10 cellular contexts compared by ENCODE assay signal in genomic region chr17:40348562-40349476, GRCh38. TPM values are rescaled to one million over a fixed set of nuclear protein-coding genes. Genes with fewer than 3 reads are reported as not detected.
DNase-seq lines count a peak whose midpoint lies in the region; ATAC-seq, FAIRE-seq and TF ChIP-seq lines count a peak whose summit lies in the region.
"Had no signal": no experiment of that assay in that cellular context is flagged by ENCODE, and none has a peak within 500 bp of the region (broad histone marks: within the 10 kb centered on the region; RNA-seq: fewer than 3 reads in every experiment).

No MANE protein-coding gene starts in this region.

- TF ChIP-seq CTCF in ascending aorta (IDR thresholded peaks at IDR 0.05) (no peak), HepG2 (CRISPR knock-in tag; IDR thresholded peaks at IDR 0.05) (no peak), suprapubic skin (IDR thresholded peaks at IDR 0.05) (no peak)

- 96% methylated on average over 16 of the region's 17 CpGs for WGBS in HepG2 (ENCODE audit: low lambda C conversion rate)
- WGBS in suprapubic skin = 23% methylated on average over 12 of the region's 17 CpGs

- H3K4me3 ChIP-seq in ascending aorta (no peak overlapping the region), HepG2 (replicated peaks in 1 of 3; ENCODE audit: insufficient read depth in 1 of 3, low read depth in 2 of 3, low read length in 3 of 3) (no peak overlapping the region), suprapubic skin (no peak overlapping the region)

- H3K27me3 ChIP-seq in ascending aorta (no peaks in the 10 kb centered on the region), HepG2 (ENCODE audit: control insufficient read depth in 1 of 2, insufficient read depth in 2 of 2, low read length in 2 of 2) (no peaks in the 10 kb centered on the region), suprapubic skin (no peaks in the 10 kb centered on the region)

- DNase-seq in NCI-H345 (lab: John Stamatoyannopoulos, UW) = peak; percentile 47
- no peak for DNase-seq in NCI-H345 treated with DMSO at 0.1 percent for 48 hours (lab: John Stamatoyannopoulos, UW; ENCODE audit: unreplicated experiment)
- DNase-seq in ascending aorta (ENCODE audit: low spot score in 2 of 2) = peak in 1 of 2 donors; percentile 82
- DNase-seq in HepG2 (ENCODE audit: low spot score) = no peak
- DNase-seq in suprapubic skin (ENCODE audit: low spot score in 2 of 2) = no peak
- DNase-seq in NCI-H146 (lab: John Stamatoyannopoulos, UW) = no peak
- no peak for DNase-seq in activated CD4-positive, CD25-positive, alpha-beta regulatory T cell (lab: John Stamatoyannopoulos, UW)

- in situ Hi-C loops in HepG2 (cut with HindIII; ENCODE audit: extremely low pct_ligation_motif_present, low pct_unique_long_range_greater_than_20kb) = no loop called here

- H3K4me1 ChIP-seq in ascending aorta = peaks cover 29 to 56% of the 10 kb centered on the region in 2 donors
- H3K4me1 ChIP-seq in HepG2 (ENCODE audit: insufficient read depth, low read length) = peaks cover 78% of the 10 kb centered on the region
- peaks cover 81% of the 10 kb centered on the region for H3K4me1 ChIP-seq in suprapubic skin

- peak overlapping the region; percentile 47 to 92 for H3K27ac ChIP-seq in ascending aorta
- H3K27ac ChIP-seq in HepG2 (ENCODE audit: extremely low read length, insufficient read depth, low read length) = no peak overlapping the region
- H3K27ac ChIP-seq in suprapubic skin = peak overlapping the region; percentile 96

- H3K9ac ChIP-seq in HepG2 (ENCODE audit: insufficient read depth, low read depth, low read length) = no peak overlapping the region

- TF ChIP-seq POLR2A in HepG2 (IDR thresholded peaks at IDR 0.05; ENCODE audit: insufficient read depth in 1 of 2, low read depth in 2 of 2, low read length in 2 of 2) = no peak
- TF ChIP-seq POLR2A in suprapubic skin (IDR thresholded peaks at IDR 0.05) = no peak

- H3K79me2 ChIP-seq in HepG2 (ENCODE audit: insufficient read depth, low read length) = peaks cover 21% of the 10 kb centered on the region

- no peak for ATAC-seq in HepG2
- ATAC-seq in GM21529 (IDR thresholded peaks at IDR 0.05; ENCODE audit: unreplicated experiment) = no peak

- H3K36me3 ChIP-seq in ascending aorta (peaks cover 22 to 41% of the 10 kb centered on the region in 2 donors), HepG2 (replicated peaks in 1 of 2; ENCODE audit: control insufficient read depth in 1 of 2, insufficient read depth in 2 of 2, low read length in 2 of 2) (peaks cover 25 to 38% of the 10 kb centered on the region in 2 experiments), suprapubic skin (peaks cover 38% of the 10 kb centered on the region)

- POLR2A ChIA-PET in HepG2 (lab: Yijun Ruan, JAX) = no interaction called here

- CTCF ChIA-PET in HepG2 (lab: Yijun Ruan, JAX; ENCODE audit: low intra/inter-chr PET ratio, low total read pairs) = no interaction called here

- TF ChIP-seq RAD21 in HepG2 (CRISPR knock-in tag; IDR thresholded peaks at IDR 0.05) = no peak

- no TSS peak for BruUV-seq in HepG2 (replicated peaks; lab: Mats Ljungman, UMichigan)

- no peak overlapping the region for H3K4me2 ChIP-seq in HepG2 (ENCODE audit: low read depth, low read length)

- no peak for FAIRE-seq in HepG2 (lab: Jason Lieb, UNC)

- H3K9me3 ChIP-seq in ascending aorta (no peaks in the 10 kb centered on the region), HepG2 (ENCODE audit: low read length) (no peaks in the 10 kb centered on the region), suprapubic skin (no peaks in the 10 kb centered on the region)

- TF ChIP-seq EP300 in HepG2 (IDR thresholded peaks at IDR 0.05; ENCODE audit: low read depth in 2 of 2, low read length in 2 of 2) = no peak
- TF ChIP-seq EP300 in HepG2 (CRISPR knock-in tag; IDR thresholded peaks at IDR 0.05; ENCODE audit: borderline replicate concordance) = no peak
- no peak for TF ChIP-seq EP300 in suprapubic skin (IDR thresholded peaks at IDR 0.05)

- intact Hi-C loops in ascending aorta (cut with DNase I) = no loop called here
- intact Hi-C loops in HepG2 (cut with micrococcal nuclease; ENCODE audit: unreplicated experiment) = no loop called here

- no peak overlapping the region for H2AFZ ChIP-seq in HepG2 (ENCODE audit: low read length)

- H4K20me1 ChIP-seq in HepG2 (ENCODE audit: insufficient read depth, low read length) = peaks cover 2% of the 10 kb centered on the region; the same call in 1 of the 2 replicates

TF ChIP-seq in HepG2, 621 proteins besides CTCF, POLR2A, EP300 and RAD21:
- no peak for TF ChIP-seq IKZF1 (IDR thresholded peaks at IDR 0.05)
- TF ChIP-seq IKZF5 (CRISPR knock-in tag; IDR thresholded peaks at IDR 0.05) = peak; percentile 72; the same call in 1 of the 2 replicates
- no peak for TF ChIP-seq GABPA (IDR thresholded peaks at IDR 0.05; ENCODE audit: low read depth, low read length)
- no peak for TF ChIP-seq GABPA (CRISPR knock-in tag; IDR thresholded peaks at IDR 0.05; ENCODE audit: low read depth)
- no peak for TF ChIP-seq AGO1 (IDR thresholded peaks at IDR 0.05; ENCODE audit: low read depth, low read length, poor library complexity, severe bottlenecking)
- TF ChIP-seq ZNF768 (CRISPR knock-in tag; IDR thresholded peaks at IDR 0.05) = peak; percentile 25; the same call in 1 of the 2 replicates
- TF ChIP-seq MTF1 (CRISPR knock-in tag; IDR thresholded peaks at IDR 0.05) = no peak
TF ChIP-seq in HepG2: peak in this region for 2.

RNA-seq across cellular contexts. Expression of gene GJD3, which starts 15.7 kb away (rescaled TPM):
- total RNA-seq in ascending aorta (not detected), HepG2 (2016; rRNA removed; fragmentation: Illumina TruSeq; extraction: Trizol) (not detected in 2 replicates), suprapubic skin (1 to 10 TPM in 1 of 4 donors, not detected in 3; 2.1 TPM)
- not detected in 2 replicates for total RNA-seq in HepG2 (2016; cell fraction: cytosol; rRNA removed; fragmentation: Illumina TruSeq; extraction: Trizol; ENCODE audit: low read depth)
- total RNA-seq in HepG2 (2016; cell fraction: insoluble cytoplasmic fraction; rRNA removed; fragmentation: Illumina TruSeq; extraction: Trizol) = not detected in 2 replicates
- total RNA-seq in HepG2 (2016; cell fraction: membrane; rRNA removed; fragmentation: Illumina TruSeq; extraction: Trizol) = not detected in 2 replicates
- total RNA-seq in HepG2 (2016; cell fraction: nucleus; rRNA removed; fragmentation: Illumina TruSeq; extraction: Trizol) = not detected in 2 replicates
- not detected in 2 replicates for polyA plus RNA-seq in HepG2 (2011; rRNA removed)
- polyA plus RNA-seq in HepG2 (2011; cell fraction: cytosol; rRNA removed) = not detected in 2 replicates
- not detected in 2 replicates for polyA plus RNA-seq in HepG2 (2011; cell fraction: nucleus; rRNA removed)
- polyA plus RNA-seq in HepG2 (2012) = not detected in 2 replicates
- not detected in 2 replicates for polyA plus RNA-seq in HepG2 (2016; cell fraction: cytosol; fragmentation: Illumina TruSeq; extraction: Trizol; ENCODE audit: low read depth)
- polyA plus RNA-seq in HepG2 (2016; cell fraction: insoluble cytoplasmic fraction; fragmentation: Illumina TruSeq; extraction: Trizol; ENCODE audit: low read depth) = not detected in 2 replicates
- not detected in 2 replicates for polyA plus RNA-seq in HepG2 (2016; cell fraction: membrane; fragmentation: Illumina TruSeq; extraction: Trizol; ENCODE audit: low read depth)
- polyA plus RNA-seq in HepG2 (2016; cell fraction: nucleus; fragmentation: Illumina TruSeq; extraction: Trizol; ENCODE audit: insufficient read depth, low read depth) = not detected in 2 replicates
- not detected in 2 replicates for polyA minus RNA-seq in HepG2 (2011; rRNA and poly(A)+ RNA removed; ENCODE audit: low replicate concordance)
- not detected in 2 replicates for polyA minus RNA-seq in HepG2 (2011; cell fraction: cytosol; rRNA and poly(A)+ RNA removed)
- not detected in 2 replicates for polyA minus RNA-seq in HepG2 (2011; cell fraction: nucleus; rRNA and poly(A)+ RNA removed)
- total RNA-seq: myocyte, NCI-H460 had no signal

RNA-seq across cellular contexts. Expression of gene RARA, which starts 39.8 kb away (rescaled TPM):
- total RNA-seq in ascending aorta = 77.3 TPM
- 8.6 and 8.9 TPM in 2 replicates for total RNA-seq in HepG2 (2016; rRNA removed; fragmentation: Illumina TruSeq; extraction: Trizol)
- total RNA-seq in HepG2 (2016; cell fraction: cytosol; rRNA removed; fragmentation: Illumina TruSeq; extraction: Trizol; ENCODE audit: low read depth) = 3.2 and 3.7 TPM in 2 replicates
- total RNA-seq in HepG2 (2016; cell fraction: insoluble cytoplasmic fraction; rRNA removed; fragmentation: Illumina TruSeq; extraction: Trizol) = 6.7 and 9.5 TPM in 2 replicates
- 8.2 and 11.1 TPM in 2 replicates for total RNA-seq in HepG2 (2016; cell fraction: membrane; rRNA removed; fragmentation: Illumina TruSeq; extraction: Trizol)
- 6.0 and 7.0 TPM in 2 replicates for total RNA-seq in HepG2 (2016; cell fraction: nucleus; rRNA removed; fragmentation: Illumina TruSeq; extraction: Trizol)
- polyA plus RNA-seq in HepG2 (2011; rRNA removed) = 6.0 and 6.4 TPM in 2 replicates
- polyA plus RNA-seq in HepG2 (2011; cell fraction: cytosol; rRNA removed) = 2.2 and 3.8 TPM in 2 replicates
- 13.2 and 13.3 TPM in 2 replicates for polyA plus RNA-seq in HepG2 (2011; cell fraction: nucleus; rRNA removed)
- polyA plus RNA-seq in HepG2 (2012) = 15.4 and 16.1 TPM in 2 replicates
- polyA plus RNA-seq in HepG2 (2016; cell fraction: cytosol; fragmentation: Illumina TruSeq; extraction: Trizol; ENCODE audit: low read depth) = 3.8 and 5.4 TPM in 2 replicates
- polyA plus RNA-seq in HepG2 (2016; cell fraction: insoluble cytoplasmic fraction; fragmentation: Illumina TruSeq; extraction: Trizol; ENCODE audit: low read depth) = 12.7 and 17.8 TPM in 2 replicates
- polyA plus RNA-seq in HepG2 (2016; cell fraction: membrane; fragmentation: Illumina TruSeq; extraction: Trizol; ENCODE audit: low read depth) = 9.6 and 13.8 TPM in 2 replicates
- polyA plus RNA-seq in HepG2 (2016; cell fraction: nucleus; fragmentation: Illumina TruSeq; extraction: Trizol; ENCODE audit: insufficient read depth, low read depth) = 19.0 and 19.4 TPM in 2 replicates
- polyA minus RNA-seq in HepG2 (2011; rRNA and poly(A)+ RNA removed; ENCODE audit: low replicate concordance) = 6.4 and 11.7 TPM in 2 replicates
- polyA minus RNA-seq in HepG2 (2011; cell fraction: cytosol; rRNA and poly(A)+ RNA removed) = 6.7 and 8.2 TPM in 2 replicates
- polyA minus RNA-seq in HepG2 (2011; cell fraction: nucleus; rRNA and poly(A)+ RNA removed) = 5.2 and 6.7 TPM in 2 replicates
- 10 to 100 TPM; 19.4 to 32.1 (median 28.3) TPM for total RNA-seq in suprapubic skin
